In genomic region chr11:119106564-119107537, GRCh38 we compare ENCODE assay signal across 8 cellular contexts. TPM values are rescaled to one million over a fixed set of nuclear protein-coding genes. Genes with fewer than 3 reads are reported as not detected.
A peak's percentile ranks its signal among the peaks of the same experiment; 100 is the strongest.
DNase-seq lines count a peak whose midpoint lies in the region; ATAC-seq and TF ChIP-seq lines count a peak whose summit lies in the region.

Gene C2CD2L, plus strand, starts transcription at chr11:119107344. Its CDS starts 398 bp downstream, at chr11:119107742.

- peak within 1 kb of the TSS; percentile 94 for H3K4me2 ChIP-seq in DND-41 (ENCODE audit: insufficient read depth, low read length)
- peak within 1 kb of the TSS; percentile 99 for H3K4me2 ChIP-seq in GM23338

- H4K20me1 ChIP-seq in DND-41 (ENCODE audit: insufficient read depth, low read length) (peaks cover 9% of the 10 kb centered on the region; the same call in 1 of the 2 replicates), GM23338 (replicated peaks; ENCODE audit: insufficient read depth) (no peaks in the 10 kb centered on the region)

- peaks cover 51% of the 10 kb centered on the region for H3K4me1 ChIP-seq in DND-41 (ENCODE audit: insufficient read depth, low read length)
- peaks cover 29% of the 10 kb centered on the region for H3K4me1 ChIP-seq in GM23338 (ENCODE audit: insufficient read depth)
- H3K4me1 ChIP-seq in RWPE2 (ENCODE audit: insufficient read depth, poor library complexity, severe bottlenecking), result peaks cover 4% of the 10 kb centered on the region

- H3K4me3 ChIP-seq in DND-41 (ENCODE audit: low read depth in 1 of 2, low read length in 2 of 2) (peak within 1 kb of the TSS; percentile 67 to 89), GM23338 (peak within 1 kb of the TSS; percentile 84), RWPE2 (ENCODE audit: severe bottlenecking) (peak within 1 kb of the TSS; percentile 61), fibroblast of pulmonary artery (replicated peaks; ENCODE audit: low read depth, low read length) (peak within 1 kb of the TSS; percentile 66)

- H3K9me3 Mint-ChIP-seq in GM23338 (no peaks in the 10 kb centered on the region), nephron (no peaks in the 10 kb centered on the region)
- no peaks in the 10 kb centered on the region for H3K9me3 Mint-ChIP-seq in activated T-helper 17 cell treated with anti-CD3 and anti-CD28 coated beads, Interleukin-2, amount 50 U/mL, for 72 hours

- H3K36me3 Mint-ChIP-seq in GM23338 (ENCODE audit: low read depth) (no peaks in the 10 kb centered on the region; the same call in 2 of the 3 replicates), nephron (ENCODE audit: low read depth) (peaks cover 11% of the 10 kb centered on the region)
- H3K36me3 Mint-ChIP-seq in activated T-helper 17 cell treated with anti-CD3 and anti-CD28 coated beads, Interleukin-2, amount 50 U/mL, for 72 hours (ENCODE audit: low read depth), result peaks cover 31% of the 10 kb centered on the region

- H3K27ac Mint-ChIP-seq in GM23338 (no peak within 1 kb of the TSS), nephron (peak within 1 kb of the TSS; percentile 89 to 93 (median 89))
- H3K27ac Mint-ChIP-seq in activated T-helper 17 cell treated with anti-CD3 and anti-CD28 coated beads, Interleukin-2, amount 50 U/mL, for 72 hours, result peak within 1 kb of the TSS; percentile 95

- peak within 1 kb of the TSS; percentile 77 for H3K9ac ChIP-seq in DND-41 (ENCODE audit: low read depth, low read length)

- H3K9me2 ChIP-seq in GM23338 (ENCODE audit: insufficient read depth), result no peaks in the 10 kb centered on the region

- H3K4me1 Mint-ChIP-seq in GM23338 (peaks cover 31% of the 10 kb centered on the region), nephron (peaks cover 49% of the 10 kb centered on the region)
- peaks cover 14% of the 10 kb centered on the region for H3K4me1 Mint-ChIP-seq in activated T-helper 17 cell treated with anti-CD3 and anti-CD28 coated beads, Interleukin-2, amount 50 U/mL, for 72 hours

- peak; percentile 93 for DNase-seq in DND-41
- DNase-seq in GM23338 (ENCODE audit: low spot score), result peak; percentile 95
- DNase-seq in LoVo (ENCODE audit: low spot score), result peak; percentile 92
- DNase-seq in RWPE2 (ENCODE audit: low spot score), result peak; percentile 89
- peak; percentile 91 for DNase-seq in fibroblast of pulmonary artery (ENCODE audit: low read depth)
- DNase-seq in stimulated activated naive CD4-positive, alpha-beta T cell treated with Interleukin-2 at 50 U/mL for 16 hours (lab: John Stamatoyannopoulos, UW), result peak; percentile 90

- peak within 1 kb of the TSS; percentile 97 for H3K27ac ChIP-seq in DND-41 (ENCODE audit: low read length)
- H3K27ac ChIP-seq in GM23338 (ENCODE audit: low read depth), result no peak within 1 kb of the TSS
- peak within 1 kb of the TSS; percentile 25 for H3K27ac ChIP-seq in RWPE2 (ENCODE audit: poor library complexity, severe bottlenecking)

- no peak for TF ChIP-seq CTCF in DND-41 (IDR thresholded peaks at IDR 0.05; ENCODE audit: borderline replicate concordance, extremely low read depth, low read length, poor library complexity, severe bottlenecking)
- no peak for TF ChIP-seq CTCF in GM23338 (conservative IDR thresholded peaks at IDR 0.05; ENCODE audit: low read depth in 2 of 2)
- no peak for TF ChIP-seq CTCF in RWPE2 (IDR thresholded peaks at IDR 0.05; ENCODE audit: poor library complexity, severe bottlenecking)
- TF ChIP-seq CTCF in fibroblast of pulmonary artery (IDR thresholded peaks at IDR 0.05; ENCODE audit: low read length, missing control alignments), result no peak
- no peak for TF ChIP-seq CTCF in nephron (IDR thresholded peaks at IDR 0.05; ENCODE audit: unreplicated experiment in 3 of 3)

- H2AFZ ChIP-seq in DND-41 (ENCODE audit: low read depth, low read length), result peak within 1 kb of the TSS; percentile 92
- peak within 1 kb of the TSS; percentile 94 for H2AFZ ChIP-seq in GM23338

- H3K4me3 Mint-ChIP-seq in GM23338 (peak within 1 kb of the TSS; percentile 83), nephron (peak within 1 kb of the TSS; percentile 89 to 95 (median 91))
- H3K4me3 Mint-ChIP-seq in activated T-helper 17 cell treated with anti-CD3 and anti-CD28 coated beads, Interleukin-2, amount 50 U/mL, for 72 hours, result peak within 1 kb of the TSS; percentile 98

- H3F3A ChIP-seq in GM23338 (replicated peaks; ENCODE audit: low read depth), result peaks cover 24% of the 10 kb centered on the region

- H3K27me3 Mint-ChIP-seq in GM23338 (ENCODE audit: insufficient read depth, low read depth, poor library complexity), result peaks cover 25% of the 10 kb centered on the region
- H3K27me3 Mint-ChIP-seq in activated T-helper 17 cell treated with anti-CD3 and anti-CD28 coated beads, Interleukin-2, amount 50 U/mL, for 72 hours, result no peaks in the 10 kb centered on the region
- no peaks in the 10 kb centered on the region for H3K27me3 Mint-ChIP-seq in nephron (ENCODE audit: low read depth)

- ATAC-seq in DND-41 (ENCODE audit: insufficient read depth, low read depth) (peak; percentile 86), GM23338 (peak; percentile 82), RWPE2 (ENCODE audit: low read depth) (peak; percentile 82)
- peak; percentile 90 for ATAC-seq in activated T-helper 17 cell treated with anti-CD3 and anti-CD28 coated beads, Interleukin-2, amount 50 U/mL, for 72 hours (replicated peaks)

- H3K27me3 ChIP-seq in DND-41 (ENCODE audit: insufficient read depth, low read length, poor library complexity) (no peaks in the 10 kb centered on the region), GM23338 (ENCODE audit: insufficient read depth) (peaks cover 20% of the 10 kb centered on the region), RWPE2 (ENCODE audit: insufficient read depth, poor library complexity, severe bottlenecking) (no peaks in the 10 kb centered on the region)

- peaks cover 54% of the 10 kb centered on the region for H3K79me2 ChIP-seq in DND-41 (ENCODE audit: insufficient read depth, low read length)
- no peaks in the 10 kb centered on the region for H3K79me2 ChIP-seq in GM23338 (replicated peaks; ENCODE audit: insufficient read depth)

- H3K36me3 ChIP-seq in DND-41 (ENCODE audit: insufficient read depth, low read length) (peaks cover 22% of the 10 kb centered on the region), GM23338 (ENCODE audit: insufficient read depth) (no peaks in the 10 kb centered on the region), RWPE2 (ENCODE audit: low read depth) (no peaks in the 10 kb centered on the region)

- H3K9me3 ChIP-seq in DND-41 (ENCODE audit: insufficient read depth, low read length, severe bottlenecking) (no peaks in the 10 kb centered on the region), RWPE2 (ENCODE audit: severe bottlenecking) (no peaks in the 10 kb centered on the region)

TF ChIP-seq in GM23338, 12 proteins besides CTCF, POLR2A, EP300 and RAD21:
- TF ChIP-seq NANOG (IDR thresholded peaks at IDR 0.05; ENCODE audit: borderline replicate concordance) (no peak), CREB1 (CRISPR knock-in tag; IDR thresholded peaks at IDR 0.05; ENCODE audit: low read depth) (no peak), EZH2phosphoT487 (IDR thresholded peaks at IDR 0.05; ENCODE audit: unreplicated experiment) (no peak), ZNF331 (CRISPR knock-in tag; IDR thresholded peaks at IDR 0.05; ENCODE audit: low read depth) (no peak), POLR2AphosphoS5 (IDR thresholded peaks at IDR 0.05; ENCODE audit: low read depth) (peak; percentile 43; the same call in 1 of the 2 replicates)

RNA-seq across cellular contexts. Expression of gene C2CD2L, which starts in this region (rescaled TPM):
- total RNA-seq in GM23338 (2014; rRNA removed; shearing (Covaris generic)), result 2.3 and 4.4 TPM in 2 replicates
- 1.4 TPM in 2 replicates for polyA plus RNA-seq in GM23338 (2016; fragmentation: Nextera tagmentation; extraction: Ambion mirVana)
- 10 to 100 TPM; 16.5 to 26.4 TPM for total RNA-seq in activated T-helper 17 cell treated with anti-CD3 and anti-CD28 coated beads, Interleukin-2, amount 50 U/mL, for 72 hours
